1 cellular context compared by ENCODE assay signal in the genomic region with DNA sequence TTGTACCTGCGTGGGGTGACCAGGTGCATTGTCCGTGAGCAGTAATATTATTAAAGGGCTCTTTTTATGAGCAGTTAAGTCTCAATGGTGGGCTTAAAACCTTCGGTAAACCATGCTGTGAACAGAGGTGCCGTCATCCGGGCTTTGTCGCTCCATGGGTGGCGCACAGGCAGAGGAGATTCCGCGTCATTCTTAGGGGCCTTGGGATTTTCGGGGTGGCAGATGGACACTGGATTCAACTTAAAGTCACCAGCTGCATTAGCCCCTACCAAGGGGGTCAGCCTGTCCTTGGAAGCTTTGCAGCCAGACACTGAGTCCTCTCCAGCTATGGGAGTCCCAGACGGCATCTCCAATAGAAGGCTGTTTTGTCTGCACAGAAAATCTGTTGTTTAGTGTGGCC.
TF ChIP-seq lines count a peak whose summit lies in the region.

No MANE protein-coding gene starts in this region.

TF ChIP-seq in K562, 482 proteins besides CTCF, POLR2A, EP300 and RAD21 (continued from another document):
- TF ChIP-seq PRDM10 (IDR thresholded peaks at IDR 0.05; ENCODE audit: partially characterized antibody) = peak; percentile 30
- no peak for TF ChIP-seq FIP1L1 (IDR thresholded peaks at IDR 0.05; ENCODE audit: low read depth, low read length, poor library complexity, severe bottlenecking)
